ENCODE assay signal across 18 cellular contexts in the genomic region with DNA sequence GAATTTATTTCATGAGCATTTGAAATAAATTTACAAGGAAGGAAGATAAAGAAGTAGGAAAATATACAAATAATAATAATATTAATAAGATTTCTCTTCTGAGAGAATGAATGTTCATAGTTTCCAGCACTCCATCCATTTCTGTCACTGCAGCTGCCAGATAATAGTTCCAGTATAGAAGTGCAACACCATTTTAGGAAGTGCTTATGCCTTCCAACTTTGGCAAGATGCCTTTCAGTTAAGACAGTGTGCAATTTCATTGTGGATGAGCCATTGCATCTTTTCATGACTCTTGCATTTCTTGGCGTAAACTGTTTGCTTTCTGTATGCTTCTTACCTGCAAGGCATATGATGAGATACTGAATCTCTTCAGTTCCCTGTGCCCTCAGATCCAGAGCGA.
A peak's percentile ranks its signal among the peaks of the same experiment; 100 is the strongest.
DNase-seq lines count a peak whose midpoint lies in the region; ATAC-seq and TF ChIP-seq lines count a peak whose summit lies in the region.
"Had no signal": no experiment of that assay in that cellular context is flagged by ENCODE, and none has a peak within 500 bp of the region (broad histone marks: within the 10 kb centered on the region; RNA-seq: fewer than 3 reads in every experiment).

No MANE protein-coding gene starts in this region.

- H3K9me3 Mint-ChIP-seq in osteocyte (ENCODE audit: unreplicated experiment) = no peaks in the 10 kb centered on the region
- H3K9me3 Mint-ChIP-seq: GM23338 had no signal

- intact Hi-C loops in heart right ventricle (cut with DNase I) = loop anchor here in 3 of 10 donors (10.0 kb wide), 3 partner anchors 190 to 280 kb away; partner anchors contain the start of gene PDE1C (in 1 of the 3)

- H3K36me3 ChIP-seq in heart right ventricle = peaks cover 0 to 4% (median 0%) of the 10 kb centered on the region in 9 donors

- H3K27me3 ChIP-seq in heart right ventricle = no peaks in the 10 kb centered on the region

- H3K27me3 Mint-ChIP-seq in osteocyte (ENCODE audit: unreplicated experiment) = no peaks in the 10 kb centered on the region
- H3K27me3 Mint-ChIP-seq: CD4-positive, alpha-beta T cell had no signal

- no peak overlapping the region for H3K4me3 ChIP-seq in heart right ventricle
- H3K4me3 ChIP-seq: GM12878, GM23338 had no signal

- no peaks in the 10 kb centered on the region for H3K9me3 ChIP-seq in heart right ventricle

- no peak for TF ChIP-seq CTCF in heart right ventricle (IDR thresholded peaks at IDR 0.05)
- TF ChIP-seq CTCF in osteocyte (IDR thresholded peaks at IDR 0.05) = no peak

- ATAC-seq in heart right ventricle (peak in 4 of 8 donors; percentile 20 to 46 (median 42)), GM18907 (IDR thresholded peaks at IDR 0.05; ENCODE audit: unreplicated experiment) (no peak)
- ATAC-seq: GM12878, GM23338, HCT116 had no signal

- DNase-seq in EH (ENCODE audit: low read depth) (peak; percentile 42), RPMI7951 (ENCODE audit: low read depth) (peak; percentile 34), heart right ventricle (no peak), osteocyte (ENCODE audit: extremely low spot score, unreplicated experiment) (no peak), RPMI8226 (no peak), mucosa of gallbladder (ENCODE audit: low spot score) (no peak)
- DNase-seq in stimulated activated CD4-positive, alpha-beta T cell treated with anti-CD3 and anti-CD28 coated beads, Interleukin-12 subunit alpha, Interleukin-12 subunit beta, amount 100 ng/mL, for 4 hours = no peak
- DNase-seq: CD4-positive, alpha-beta T cell; DMS153; NCI-H1105 treated with DMSO at 0.1 percent for 48 hours; NCI-H1694; NCI-H510A treated with DMSO at 0.1 percent for 48 hours; NCI-H774; OCI-M1 had no signal

- peaks cover 7 to 92% (median 52%) of the 10 kb centered on the region in 9 donors for H3K4me1 ChIP-seq in heart right ventricle

- H3K27ac Mint-ChIP-seq in osteocyte (ENCODE audit: unreplicated experiment) = peak overlapping the region; percentile 92
- H3K27ac Mint-ChIP-seq: CD4-positive, alpha-beta T cell; GM23338 had no signal

- peaks cover 74% of the 10 kb centered on the region for H3K4me1 Mint-ChIP-seq in osteocyte (ENCODE audit: unreplicated experiment)

- no peak overlapping the region for H3K4me3 Mint-ChIP-seq in osteocyte (ENCODE audit: unreplicated experiment)
- H3K4me3 Mint-ChIP-seq: CD4-positive, alpha-beta T cell; GM23338 had no signal

- peak overlapping the region in 8 of 10 donors; percentile 69 to 88 (median 84) for H3K27ac ChIP-seq in heart right ventricle

- H3K36me3 Mint-ChIP-seq in osteocyte (ENCODE audit: unreplicated experiment) = peaks cover 17% of the 10 kb centered on the region

- 87 to 89% methylated on average over 2 of the region's 2 CpGs for WGBS in heart right ventricle, 2 donors

Comparison
In these comparisons a context has a peak if more than half of its experiments do, and no peak if none do; other contexts are left out.
1. DNase-seq: peak in EH (single experiment) and RPMI7951 (single experiment); none in heart right ventricle (0 of 2), osteocyte (single experiment), RPMI8226 (single experiment), mucosa of gallbladder (single experiment) and stimulated activated CD4-positive, alpha-beta T cell treated with anti-CD3 and anti-CD28 coated beads, Interleukin-12 subunit alpha, Interleukin-12 subunit beta, amount 100 ng/mL, for 4 hours (single experiment).